Comparison of ENCODE assay signal across 11 cellular contexts in genomic region chr5:10140195-10140973, GRCh38.
DNase-seq lines count a peak whose midpoint lies in the region; ATAC-seq and TF ChIP-seq lines count a peak whose summit lies in the region.
"Had no signal": no experiment of that assay in that cellular context is flagged by ENCODE, and none has a peak within 500 bp of the region (broad histone marks: within the 10 kb centered on the region; RNA-seq: fewer than 3 reads in every experiment).

No MANE protein-coding gene starts in this region.

- peak; percentile 15 for DNase-seq in HuH-7.5 (ENCODE audit: low spot score)
- DNase-seq in cardiac fibroblast (ENCODE audit: low read depth in 2 of 2), result peak in 1 of 2 donors; percentile 35
- no peak for DNase-seq in neural crest cell (ENCODE audit: low read depth, low spot score)
- no peak for DNase-seq in effector memory CD8-positive, alpha-beta T cell
- DNase-seq in stimulated activated naive CD4-positive, alpha-beta T cell (lab: John Stamatoyannopoulos, UW), result no peak
- DNase-seq in NOMO-1 treated with DMSO at 0.1 percent for 48 hours (lab: John Stamatoyannopoulos, UW; ENCODE audit: unreplicated experiment), result no peak
- DNase-seq in NCI-H1048 (lab: John Stamatoyannopoulos, UW), result no peak
- DNase-seq: adrenal gland; stimulated activated naive CD4-positive, alpha-beta T cell treated with Interleukin-2 at 50 U/mL for 16 hours had no signal

- H3K79me2 ChIP-seq in DOHH2 (ENCODE audit: control insufficient read depth, low read length), result no peaks in the 10 kb centered on the region

- H3K4me2 ChIP-seq in DOHH2 (ENCODE audit: low read length), result no peak overlapping the region

- H3K9me2 ChIP-seq in DOHH2 (replicated peaks; ENCODE audit: control insufficient read depth, low read length), result no peaks in the 10 kb centered on the region

- no peaks in the 10 kb centered on the region for H3K9me3 ChIP-seq in DOHH2 (ENCODE audit: control insufficient read depth, insufficient read depth, low read length)
- H3K9me3 ChIP-seq: adrenal gland had no signal

- H3K27me3 ChIP-seq in DOHH2 (ENCODE audit: control insufficient read depth, low read length), result no peaks in the 10 kb centered on the region
- H3K27me3 ChIP-seq: adrenal gland had no signal

- no peaks in the 10 kb centered on the region for H3K4me1 ChIP-seq in DOHH2 (ENCODE audit: control insufficient read depth, low read length)
- H3K4me1 ChIP-seq: adrenal gland had no signal

- H3K27me3 Mint-ChIP-seq in neural crest cell (ENCODE audit: low read depth), result no peaks in the 10 kb centered on the region
- peaks cover 0 to 27% of the 10 kb centered on the region in 2 donors for H3K27me3 Mint-ChIP-seq in effector memory CD8-positive, alpha-beta T cell

- H3F3A ChIP-seq in DOHH2 (ENCODE audit: control insufficient read depth, insufficient read depth), result no peaks in the 10 kb centered on the region

- H4K20me1 ChIP-seq in DOHH2 (ENCODE audit: control insufficient read depth, insufficient read depth, low read depth, low read length), result no peaks in the 10 kb centered on the region

- ATAC-seq in effector memory CD8-positive, alpha-beta T cell (replicated peaks), result no peak
- ATAC-seq: sciatic nerve had no signal

- H3K4me1 Mint-ChIP-seq in neural crest cell, result peaks cover 11% of the 10 kb centered on the region
- no peaks in the 10 kb centered on the region for H3K4me1 Mint-ChIP-seq in effector memory CD8-positive, alpha-beta T cell (ENCODE audit: low read depth in 2 of 2)

- H3K36me3 ChIP-seq in DOHH2 (ENCODE audit: control insufficient read depth, low read length), result no peaks in the 10 kb centered on the region
- H3K36me3 ChIP-seq: adrenal gland had no signal

- TF ChIP-seq CTCF in DOHH2 (IDR thresholded peaks at IDR 0.05; ENCODE audit: low read depth, low read length, poor library complexity, severe bottlenecking) (peak; percentile 18), cardiac fibroblast (IDR thresholded peaks at IDR 0.05; ENCODE audit: low read depth, low read length) (peak; percentile 27), neural crest cell (conservative IDR thresholded peaks at IDR 0.05) (no peak)

- no peak overlapping the region for H3K4me3 Mint-ChIP-seq in neural crest cell
- H3K4me3 Mint-ChIP-seq in effector memory CD8-positive, alpha-beta T cell, result no peak overlapping the region

- H3K4me3 ChIP-seq in DOHH2 (ENCODE audit: low read length) (no peak overlapping the region), cardiac fibroblast (replicated peaks in 1 of 2; ENCODE audit: low read depth in 2 of 2, low read length in 2 of 2) (no peak overlapping the region)
- H3K4me3 ChIP-seq: adrenal gland had no signal

- H3K27ac ChIP-seq in DOHH2 (ENCODE audit: low read depth, low read length), result no peak overlapping the region
- H3K27ac ChIP-seq: adrenal gland had no signal

- H3K9me3 Mint-ChIP-seq in neural crest cell, result no peaks in the 10 kb centered on the region
- H3K9me3 Mint-ChIP-seq in effector memory CD8-positive, alpha-beta T cell, result no peaks in the 10 kb centered on the region

- no peaks in the 10 kb centered on the region for H3K36me3 Mint-ChIP-seq in neural crest cell (ENCODE audit: low read depth)
- no peaks in the 10 kb centered on the region for H3K36me3 Mint-ChIP-seq in effector memory CD8-positive, alpha-beta T cell (ENCODE audit: insufficient read depth)

- peak overlapping the region; percentile 50 for H3K27ac Mint-ChIP-seq in neural crest cell (ENCODE audit: unreplicated experiment)
- no peak overlapping the region for H3K27ac Mint-ChIP-seq in effector memory CD8-positive, alpha-beta T cell
